ENCODE assay signal across 21 cellular contexts in the genomic region with DNA sequence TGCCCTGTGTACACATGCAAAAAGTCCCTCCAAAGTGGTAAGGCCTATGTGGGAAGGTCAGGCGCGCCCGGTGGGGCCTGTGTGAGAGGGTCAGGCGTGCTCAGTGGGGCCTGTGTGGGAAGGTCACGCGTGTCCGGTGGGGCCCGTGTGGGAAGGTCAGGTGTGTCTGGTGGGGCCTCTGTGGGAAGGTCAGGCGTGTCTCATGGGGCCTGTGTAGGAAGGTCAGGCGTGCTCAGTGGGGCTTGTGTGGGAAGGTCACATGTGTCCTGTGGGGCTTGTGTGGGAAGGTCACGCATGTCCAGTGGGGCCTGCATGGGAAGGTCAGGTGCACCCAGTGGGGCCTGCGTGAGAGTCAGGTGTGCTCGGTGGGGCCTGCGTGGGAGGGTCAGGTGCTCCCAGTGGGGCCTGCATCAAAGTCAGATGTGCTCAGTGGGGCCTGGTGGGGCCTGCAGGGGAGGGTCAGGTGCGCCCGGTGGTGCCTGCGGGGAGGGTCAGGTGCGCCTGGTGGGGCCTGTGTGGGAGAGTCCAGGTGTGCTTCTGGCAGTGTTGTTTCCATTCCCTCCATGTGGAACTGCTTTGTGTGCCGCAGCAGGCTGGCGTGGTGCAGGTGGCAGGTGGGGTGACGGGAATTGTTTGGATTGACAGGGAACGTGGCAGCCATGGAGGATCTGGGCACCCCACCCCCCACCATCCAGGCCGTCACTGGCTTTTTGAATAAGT. TPM values are rescaled to one million over a fixed set of nuclear protein-coding genes. Genes with fewer than 3 reads are reported as not detected.
A peak's percentile ranks its signal among the peaks of the same experiment; 100 is the strongest.
DNase-seq lines count a peak whose midpoint lies in the region; ATAC-seq and TF ChIP-seq lines count a peak whose summit lies in the region.
"Had no signal": no experiment of that assay in that cellular context is flagged by ENCODE, and none has a peak within 500 bp of the region (broad histone marks: within the 10 kb centered on the region; RNA-seq: fewer than 3 reads in every experiment).

No MANE protein-coding gene starts in this region.

- no peak overlapping the region for H3K4me3 Mint-ChIP-seq in activated CD8-positive, alpha-beta T cell treated with anti-CD3 and anti-CD28 coated beads, Interleukin-2, amount 10 ng/mL, durations not matched to agents 7 days and 5 days
- H3K4me3 Mint-ChIP-seq in activated CD8-positive, alpha-beta T cell treated with anti-CD3 and anti-CD28 coated beads for 36 hours: no peak overlapping the region
- no peak overlapping the region for H3K4me3 Mint-ChIP-seq in activated B cell treated with CpG ODN at 0.5 μM for 24 hours
- H3K4me3 Mint-ChIP-seq: CD4-positive, alpha-beta T cell; H9 had no signal

- intact Hi-C loops in activated CD8-positive, alpha-beta T cell treated with anti-CD3 and anti-CD28 coated beads for 36 hours (cut with micrococcal nuclease): no loop called here
- intact Hi-C loops in activated B cell treated with CpG ODN at 0.5 μM for 24 hours (cut with micrococcal nuclease) (no loop called here), tibial artery (cut with DNase I; ENCODE audit: low total_unique reads) (no loop called here)

- no peak overlapping the region for H3K4me2 ChIP-seq in neuronal stem cell (ENCODE audit: insufficient read depth, low read length, poor library complexity, severe bottlenecking)
- H3K4me2 ChIP-seq: A549, PC-9 had no signal

- no peak for DNase-seq in activated CD8-positive, alpha-beta T cell treated with anti-CD3 and anti-CD28 coated beads, Interleukin-2, amount 10 ng/mL, durations not matched to agents 7 days and 5 days
- no peak for DNase-seq in activated CD8-positive, alpha-beta T cell treated with anti-CD3 and anti-CD28 coated beads for 36 hours
- DNase-seq in activated B cell treated with CpG ODN at 0.5 μM for 24 hours (no peak), neuronal stem cell (ENCODE audit: low spot score) (no peak), tibial artery (peak; percentile 15 to 53), ACHN (no peak)
- DNase-seq: AML-193; CD4-positive, alpha-beta T cell; DMS79 treated with DMSO at 0.1 percent for 48 hours; H9; Karpas-422; MM.1S; NCI-H1105 treated with DMSO at 0.1 percent for 48 hours; NCI-H2081 treated with DMSO at 0.1 percent for 48 hours; NCI-H345; PC-9 had no signal

- H2BK120ac ChIP-seq in neuronal stem cell (ENCODE audit: low read depth, low read length): no peak overlapping the region

- H4K91ac ChIP-seq in neuronal stem cell (ENCODE audit: low read depth, low read length, poor library complexity): no peak overlapping the region

- H3K36me3 ChIP-seq in neuronal stem cell (replicated peaks in 1 of 2; ENCODE audit: control insufficient read depth in 2 of 2, insufficient read depth in 2 of 2, low read length in 2 of 2) (peaks cover 4 to 75% of the 10 kb centered on the region in 2 donors), tibial artery (peaks cover 13 to 67% (median 17%) of the 10 kb centered on the region in 3 donors)

- peak overlapping the region; percentile 61 for H2AK5ac ChIP-seq in neuronal stem cell (ENCODE audit: low read depth, low read length)

- no peak overlapping the region for H3K14ac ChIP-seq in neuronal stem cell (ENCODE audit: low read length)

- peaks cover 2% of the 10 kb centered on the region for H3K36me3 Mint-ChIP-seq in activated CD8-positive, alpha-beta T cell treated with anti-CD3 and anti-CD28 coated beads, Interleukin-2, amount 10 ng/mL, durations not matched to agents 7 days and 5 days (ENCODE audit: low read depth)
- peaks cover 1% of the 10 kb centered on the region for H3K36me3 Mint-ChIP-seq in activated CD8-positive, alpha-beta T cell treated with anti-CD3 and anti-CD28 coated beads for 36 hours (ENCODE audit: low read depth)
- H3K36me3 Mint-ChIP-seq in activated B cell treated with CpG ODN at 0.5 μM for 24 hours (ENCODE audit: low read depth): peaks cover 44% of the 10 kb centered on the region

- no peaks in the 10 kb centered on the region for H3K4me1 Mint-ChIP-seq in activated CD8-positive, alpha-beta T cell treated with anti-CD3 and anti-CD28 coated beads, Interleukin-2, amount 10 ng/mL, durations not matched to agents 7 days and 5 days (ENCODE audit: low read depth)
- H3K4me1 Mint-ChIP-seq in activated CD8-positive, alpha-beta T cell treated with anti-CD3 and anti-CD28 coated beads for 36 hours (ENCODE audit: low read depth): no peaks in the 10 kb centered on the region
- peaks cover 8% of the 10 kb centered on the region for H3K4me1 Mint-ChIP-seq in activated B cell treated with CpG ODN at 0.5 μM for 24 hours

- H3K4me3 ChIP-seq in neuronal stem cell (ENCODE audit: low read length in 2 of 2) (no peak overlapping the region), tibial artery (no peak overlapping the region)
- H3K4me3 ChIP-seq: A549, PC-9, SK-N-MC had no signal

- peak overlapping the region; percentile 3 for H4K8ac ChIP-seq in neuronal stem cell (ENCODE audit: low read depth, low read length)

- H3K9me3 Mint-ChIP-seq in activated CD8-positive, alpha-beta T cell treated with anti-CD3 and anti-CD28 coated beads, Interleukin-2, amount 10 ng/mL, durations not matched to agents 7 days and 5 days (ENCODE audit: insufficient read depth): no peaks in the 10 kb centered on the region
- H3K9me3 Mint-ChIP-seq in activated CD8-positive, alpha-beta T cell treated with anti-CD3 and anti-CD28 coated beads for 36 hours: peaks cover 2% of the 10 kb centered on the region
- H3K9me3 Mint-ChIP-seq in activated B cell treated with CpG ODN at 0.5 μM for 24 hours: peaks cover 2% of the 10 kb centered on the region
- H3K9me3 Mint-ChIP-seq: CD4-positive, alpha-beta T cell; H9 had no signal

- H3K4me1 ChIP-seq in neuronal stem cell (ENCODE audit: control insufficient read depth in 2 of 2, insufficient read depth in 1 of 2, low read depth in 1 of 2, low read length in 2 of 2) (no peaks in the 10 kb centered on the region), tibial artery (no peaks in the 10 kb centered on the region)
- H3K4me1 ChIP-seq: A549 had no signal

- POLR2A ChIA-PET in activated CD8-positive, alpha-beta T cell treated with anti-CD3 and anti-CD28 coated beads, Interleukin-2, amount 10 ng/mL, durations not matched to agents 7 days and 5 days (lab: Charles Lee): no interaction called here
- POLR2A ChIA-PET in activated CD8-positive, alpha-beta T cell treated with anti-CD3 and anti-CD28 coated beads for 36 hours (lab: Charles Lee): interaction anchor here (1.3 kb wide), 1 partner anchor 11 kb away, joined by 3 read pairs; no protein-coding TSS in a partner anchor
- POLR2A ChIA-PET in activated B cell treated with CpG ODN at 0.5 μM for 24 hours (lab: Charles Lee): no interaction called here

- WGBS in neuronal stem cell (ENCODE audit: extremely low coverage in 2 of 2, insufficient read length in 2 of 2, insufficient replicate concordance in 1 of 2), 2 donors: no CpG with 5 or more reads among the region's 23 CpGs

- no peak for ATAC-seq in activated CD8-positive, alpha-beta T cell treated with anti-CD3 and anti-CD28 coated beads, Interleukin-2, amount 10 ng/mL, durations not matched to agents 7 days and 5 days
- no peak for ATAC-seq in activated CD8-positive, alpha-beta T cell treated with anti-CD3 and anti-CD28 coated beads for 36 hours
- peak; percentile 10 for ATAC-seq in activated B cell treated with CpG ODN at 0.5 μM for 24 hours (ENCODE audit: low read depth)
- no peak for ATAC-seq in GM18907 (IDR thresholded peaks at IDR 0.05; ENCODE audit: unreplicated experiment)
- no peak for ATAC-seq in GM19467 (IDR thresholded peaks at IDR 0.05; ENCODE audit: unreplicated experiment)
- ATAC-seq: A549, HepG2 had no signal

- H3K27me3 Mint-ChIP-seq in activated CD8-positive, alpha-beta T cell treated with anti-CD3 and anti-CD28 coated beads, Interleukin-2, amount 10 ng/mL, durations not matched to agents 7 days and 5 days (ENCODE audit: low read depth): no peaks in the 10 kb centered on the region
- H3K27me3 Mint-ChIP-seq in activated CD8-positive, alpha-beta T cell treated with anti-CD3 and anti-CD28 coated beads for 36 hours: no peaks in the 10 kb centered on the region
- no peaks in the 10 kb centered on the region for H3K27me3 Mint-ChIP-seq in activated B cell treated with CpG ODN at 0.5 μM for 24 hours
- H3K27me3 Mint-ChIP-seq: CD4-positive, alpha-beta T cell had no signal

- H3K27me3 ChIP-seq in neuronal stem cell (ENCODE audit: control insufficient read depth in 3 of 3, insufficient read depth in 3 of 3, low read depth in 1 of 3, low read length in 3 of 3) (no peaks in the 10 kb centered on the region), tibial artery (no peaks in the 10 kb centered on the region)

- CTCF ChIA-PET in activated CD8-positive, alpha-beta T cell treated with anti-CD3 and anti-CD28 coated beads, Interleukin-2, amount 10 ng/mL, durations not matched to agents 7 days and 5 days (lab: Charles Lee): no interaction called here
- CTCF ChIA-PET in activated CD8-positive, alpha-beta T cell treated with anti-CD3 and anti-CD28 coated beads for 36 hours (lab: Charles Lee): interaction anchor here (1.0 to 2.7 kb wide), 3 partner anchors 13 to 123 kb away, joined by 3 to 16 read pairs (median 3); no protein-coding TSS in a partner anchor
- CTCF ChIA-PET in activated B cell treated with CpG ODN at 0.5 μM for 24 hours (lab: Charles Lee): interaction anchor here (0.9 kb wide), 1 partner anchor 14 kb away, joined by 3 read pairs; no protein-coding TSS in a partner anchor

- H3K9me3 ChIP-seq in neuronal stem cell (replicated peaks in 1 of 2; ENCODE audit: control insufficient read depth in 2 of 2, insufficient read depth in 1 of 2, low read depth in 1 of 2, low read length in 2 of 2) (peaks cover 3 to 7% of the 10 kb centered on the region in 2 donors), tibial artery (no peaks in the 10 kb centered on the region)
- H3K9me3 ChIP-seq: A549 had no signal

- no peak for TF ChIP-seq CTCF in activated CD8-positive, alpha-beta T cell treated with anti-CD3 and anti-CD28 coated beads for 36 hours (IDR thresholded peaks at IDR 0.05)
- TF ChIP-seq CTCF in activated B cell treated with CpG ODN at 0.5 μM for 24 hours (IDR thresholded peaks at IDR 0.05) (no peak), tibial artery (IDR thresholded peaks at IDR 0.05) (no peak)

- H2BK12ac ChIP-seq in neuronal stem cell (ENCODE audit: low read length): peak overlapping the region; percentile 58

- H3K79me1 ChIP-seq in neuronal stem cell (ENCODE audit: low read depth, low read length): no peaks in the 10 kb centered on the region

- H3K4ac ChIP-seq in neuronal stem cell (ENCODE audit: low read length): no peak overlapping the region

- H3K27ac ChIP-seq in neuronal stem cell (replicated peaks; ENCODE audit: low read length) (no peak overlapping the region), tibial artery (no peak overlapping the region)
- H3K27ac ChIP-seq: A549, PC-9, SK-N-MC had no signal

- H3K27ac Mint-ChIP-seq in activated CD8-positive, alpha-beta T cell treated with anti-CD3 and anti-CD28 coated beads, Interleukin-2, amount 10 ng/mL, durations not matched to agents 7 days and 5 days: peak overlapping the region; percentile 1
- H3K27ac Mint-ChIP-seq in activated CD8-positive, alpha-beta T cell treated with anti-CD3 and anti-CD28 coated beads for 36 hours: no peak overlapping the region
- no peak overlapping the region for H3K27ac Mint-ChIP-seq in activated B cell treated with CpG ODN at 0.5 μM for 24 hours
- H3K27ac Mint-ChIP-seq: CD4-positive, alpha-beta T cell had no signal

- H2AFZ ChIP-seq in neuronal stem cell (ENCODE audit: low read length): no peak overlapping the region
- H2AFZ ChIP-seq: PC-9 had no signal

- no peak overlapping the region for H2BK15ac ChIP-seq in neuronal stem cell (ENCODE audit: low read length)

- H2BK5ac ChIP-seq in neuronal stem cell (ENCODE audit: low read length): no peak overlapping the region

- H3K9ac ChIP-seq in neuronal stem cell (ENCODE audit: low read depth, low read length, poor library complexity): no peak overlapping the region

- in situ Hi-C loops in ACHN (cut with HindIII; ENCODE audit: low pct_ligation_motif_present, low pct_unique_long_range_greater_than_20kb, low sequenced_read_pairs): loop anchor here (10.0 kb wide), 1 partner anchor 113 kb away; no protein-coding TSS in a partner anchor

- H3K23ac ChIP-seq in neuronal stem cell (ENCODE audit: low read depth, low read length, poor library complexity): peak overlapping the region; percentile 34

- H3K18ac ChIP-seq in neuronal stem cell (ENCODE audit: low read length): peak overlapping the region; percentile 76

RNA-seq across cellular contexts. Expression of gene LRRC27, which starts 15.4 kb away (rescaled TPM):
- 1 to 10 TPM; 3.3 to 3.8 TPM for total RNA-seq in activated CD8-positive, alpha-beta T cell treated with anti-CD3 and anti-CD28 coated beads, Interleukin-2, amount 10 ng/mL, durations not matched to agents 7 days and 5 days
- 1 to 10 TPM; 2.7 to 3.5 TPM for total RNA-seq in activated CD8-positive, alpha-beta T cell treated with anti-CD3 and anti-CD28 coated beads for 36 hours
- total RNA-seq in activated B cell treated with CpG ODN at 0.5 μM for 24 hours: 9.1 and 15.2 TPM in 2 replicates
- polyA plus RNA-seq in neuronal stem cell (2013, experiment 1 of 2): 12.6 TPM
- polyA plus RNA-seq in neuronal stem cell (2013, experiment 2 of 2): 11.2 TPM

RNA-seq across cellular contexts. Expression of gene STK32C, which starts 39.6 kb away (rescaled TPM):
- 10 to 100 TPM; 19.1 to 21.1 TPM for total RNA-seq in activated CD8-positive, alpha-beta T cell treated with anti-CD3 and anti-CD28 coated beads, Interleukin-2, amount 10 ng/mL, durations not matched to agents 7 days and 5 days
- total RNA-seq in activated CD8-positive, alpha-beta T cell treated with anti-CD3 and anti-CD28 coated beads for 36 hours: 10 to 100 TPM; 29.3 to 31.4 TPM
- 11.0 and 13.8 TPM in 2 replicates for total RNA-seq in activated B cell treated with CpG ODN at 0.5 μM for 24 hours
- polyA plus RNA-seq in neuronal stem cell (2013, experiment 1 of 2): 20.6 TPM
- 21.2 TPM for polyA plus RNA-seq in neuronal stem cell (2013, experiment 2 of 2)

RNA-seq across cellular contexts. Expression of gene PWWP2B, which starts 49.6 kb away (rescaled TPM):
- 10 to 100 TPM; 15.0 to 15.7 TPM for total RNA-seq in activated CD8-positive, alpha-beta T cell treated with anti-CD3 and anti-CD28 coated beads, Interleukin-2, amount 10 ng/mL, durations not matched to agents 7 days and 5 days
- 1 to 10 TPM; 6.0 to 6.6 TPM for total RNA-seq in activated CD8-positive, alpha-beta T cell treated with anti-CD3 and anti-CD28 coated beads for 36 hours
- 12.8 and 13.4 TPM in 2 replicates for total RNA-seq in activated B cell treated with CpG ODN at 0.5 μM for 24 hours
- polyA plus RNA-seq in neuronal stem cell (2013, experiment 1 of 2): 2.1 TPM
- 2.0 TPM for polyA plus RNA-seq in neuronal stem cell (2013, experiment 2 of 2)

Comparison
In these comparisons a context has a peak if more than half of its experiments do, and no peak if none do; other contexts are left out.
1. DNase-seq: peak in tibial artery (2 of 2); none in activated CD8-positive, alpha-beta T cell treated with anti-CD3 and anti-CD28 coated beads, Interleukin-2, amount 10 ng/mL, durations not matched to agents 7 days and 5 days (single experiment), activated CD8-positive, alpha-beta T cell treated with anti-CD3 and anti-CD28 coated beads for 36 hours (single experiment), activated B cell treated with CpG ODN at 0.5 μM for 24 hours (single experiment), neuronal stem cell (single experiment) and ACHN (single experiment).